Comparison of ENCODE assay signal across 1 cellular context in genomic region chr17:60514500-60514899, GRCh38.
TF ChIP-seq lines count a peak whose summit lies in the region.

No MANE protein-coding gene starts in this region.

TF ChIP-seq in HepG2, 621 proteins besides CTCF, POLR2A, EP300 and RAD21:
- TF ChIP-seq ZNF460 (CRISPR knock-in tag; IDR thresholded peaks at IDR 0.05; ENCODE audit: borderline replicate concordance) (peak; percentile 47; the same call in 1 of the 2 replicates), KIAA2018 (CRISPR knock-in tag; IDR thresholded peaks at IDR 0.05; ENCODE audit: borderline replicate concordance) (no peak)
